Comparison of ENCODE assay signal across 19 cellular contexts in genomic region chr6:168565112-168565511, GRCh38.
DNase-seq lines count a peak whose midpoint lies in the region; ATAC-seq, FAIRE-seq and TF ChIP-seq lines count a peak whose summit lies in the region.
"Had no signal": no experiment of that assay in that cellular context is flagged by ENCODE, and none has a peak within 500 bp of the region (broad histone marks: within the 10 kb centered on the region; RNA-seq: fewer than 3 reads in every experiment).

No MANE protein-coding gene starts in this region.

- H4K20me1 ChIP-seq in HepG2 (ENCODE audit: insufficient read depth, low read length), result no peaks in the 10 kb centered on the region; the same call in 1 of the 2 replicates
- H4K20me1 ChIP-seq: BLaER1 treated with 17β-estradiol and CSF1 and Interleukin-3, amounts not matched to agents 10 nM and 100 nM had no signal

- TF ChIP-seq CTCF in HepG2 (CRISPR knock-in tag; IDR thresholded peaks at IDR 0.05) (no peak), right lobe of liver (IDR thresholded peaks at IDR 0.05) (no peak)

- H3K36me3 ChIP-seq in HepG2 (replicated peaks in 1 of 2; ENCODE audit: control insufficient read depth in 1 of 2, insufficient read depth in 2 of 2, low read length in 2 of 2) (no peaks in the 10 kb centered on the region), right lobe of liver (no peaks in the 10 kb centered on the region)
- H3K36me3 ChIP-seq: BLaER1 treated with 17β-estradiol and CSF1 and Interleukin-3, amounts not matched to agents 10 nM and 100 nM had no signal

- H3K27ac ChIP-seq in HepG2 (ENCODE audit: extremely low read length, insufficient read depth, low read length), result no peak overlapping the region
- no peak overlapping the region for H3K27ac ChIP-seq in right lobe of liver
- H3K27ac ChIP-seq: 22Rv1; A549; BLaER1 treated with 17β-estradiol and CSF1 and Interleukin-3, amounts not matched to agents 10 nM and 100 nM; C4-2B had no signal

- intact Hi-C loops in HepG2 (cut with micrococcal nuclease; ENCODE audit: unreplicated experiment) (no loop called here), right lobe of liver (cut with DNase I) (no loop called here)

- no peak overlapping the region for H3K9ac ChIP-seq in HepG2 (ENCODE audit: insufficient read depth, low read depth, low read length)
- H3K9ac ChIP-seq: BLaER1 treated with 17β-estradiol and CSF1 and Interleukin-3, amounts not matched to agents 10 nM and 100 nM had no signal

- WGBS in HepG2 (ENCODE audit: low lambda C conversion rate), result 2% methylated on average over 4 of the region's 4 CpGs
- WGBS in right lobe of liver (ENCODE audit: insufficient coverage, low coverage, low lambda C conversion rate, missing lambda C conversion rate), result 73% methylated on average over 4 of the region's 4 CpGs

- no peak for ATAC-seq in HepG2
- ATAC-seq in right lobe of liver, result no peak
- no peak for ATAC-seq in GM18520 (IDR thresholded peaks at IDR 0.05; ENCODE audit: unreplicated experiment)
- ATAC-seq: A549; CD8-positive, alpha-beta T cell had no signal

- TF ChIP-seq RAD21 in HepG2 (CRISPR knock-in tag; IDR thresholded peaks at IDR 0.05), result no peak

- POLR2A ChIA-PET in HepG2 (lab: Yijun Ruan, JAX), result no interaction called here

- H3K4me3 ChIP-seq in HepG2 (replicated peaks in 1 of 3; ENCODE audit: insufficient read depth in 1 of 3, low read depth in 2 of 3, low read length in 3 of 3) (no peak overlapping the region), right lobe of liver (no peak overlapping the region)
- H3K4me3 ChIP-seq: A549; BLaER1 treated with 17β-estradiol and CSF1 and Interleukin-3, amounts not matched to agents 10 nM and 100 nM had no signal

- H2AFZ ChIP-seq in HepG2 (ENCODE audit: low read length), result no peak overlapping the region

- no peaks in the 10 kb centered on the region for H3K4me1 ChIP-seq in HepG2 (ENCODE audit: insufficient read depth, low read length)
- no peaks in the 10 kb centered on the region for H3K4me1 ChIP-seq in right lobe of liver
- H3K4me1 ChIP-seq: A549; BLaER1 treated with 17β-estradiol and CSF1 and Interleukin-3, amounts not matched to agents 10 nM and 100 nM had no signal

- TF ChIP-seq EP300 in HepG2 (IDR thresholded peaks at IDR 0.05; ENCODE audit: low read depth in 2 of 2, low read length in 2 of 2), result no peak
- TF ChIP-seq EP300 in HepG2 (CRISPR knock-in tag; IDR thresholded peaks at IDR 0.05; ENCODE audit: borderline replicate concordance), result no peak

- no peak for FAIRE-seq in HepG2 (lab: Jason Lieb, UNC)
- no peak for FAIRE-seq in urothelium cell line (lab: Jason Lieb, UNC)
- FAIRE-seq: A549, D721Med, G401.6, GM12891 had no signal

- in situ Hi-C loops in HepG2 (cut with HindIII; ENCODE audit: extremely low pct_ligation_motif_present, low pct_unique_long_range_greater_than_20kb), result no loop called here

- no TSS peak for BruUV-seq in HepG2 (replicated peaks; lab: Mats Ljungman, UMichigan)

- DNase-seq in HepG2 (ENCODE audit: low spot score) (no peak), right lobe of liver (no peak), islet precursor cell (peak; percentile 32), urothelium cell line (ENCODE audit: low spot score) (no peak)
- DNase-seq: AML-193; Caco-2; Calu3; CD4-positive, alpha-beta T cell; CD8-positive, alpha-beta T cell; DMS79 treated with DMSO at 0.1 percent for 48 hours; GF-D8 had no signal

- H3K79me2 ChIP-seq in HepG2 (ENCODE audit: insufficient read depth, low read length), result no peaks in the 10 kb centered on the region

- H3K4me2 ChIP-seq in HepG2 (ENCODE audit: low read depth, low read length), result no peak overlapping the region
- H3K4me2 ChIP-seq: A549; BLaER1 treated with 17β-estradiol and CSF1 and Interleukin-3, amounts not matched to agents 10 nM and 100 nM had no signal

- H3K9me3 ChIP-seq in HepG2 (ENCODE audit: low read length) (no peaks in the 10 kb centered on the region), right lobe of liver (no peaks in the 10 kb centered on the region)
- H3K9me3 ChIP-seq: A549; BLaER1 treated with 17β-estradiol and CSF1 and Interleukin-3, amounts not matched to agents 10 nM and 100 nM; Caco-2 had no signal

- TF ChIP-seq POLR2A in HepG2 (IDR thresholded peaks at IDR 0.05; ENCODE audit: insufficient read depth in 1 of 2, low read depth in 2 of 2, low read length in 2 of 2) (no peak), right lobe of liver (IDR thresholded peaks at IDR 0.05) (no peak)

- CTCF ChIA-PET in HepG2 (lab: Yijun Ruan, JAX; ENCODE audit: low intra/inter-chr PET ratio, low total read pairs), result no interaction called here

- H3K27me3 ChIP-seq in HepG2 (ENCODE audit: control insufficient read depth in 1 of 2, insufficient read depth in 2 of 2, low read length in 2 of 2) (peaks cover 5 to 56% of the 10 kb centered on the region in 2 experiments; a peak in 3 of 5 replicates), right lobe of liver (no peaks in the 10 kb centered on the region)
- H3K27me3 ChIP-seq: BLaER1 treated with 17β-estradiol and CSF1 and Interleukin-3, amounts not matched to agents 10 nM and 100 nM had no signal

TF ChIP-seq in HepG2, 621 proteins besides CTCF, POLR2A, EP300 and RAD21:
- TF ChIP-seq ZNF12 (CRISPR knock-in tag; IDR thresholded peaks at IDR 0.05) (peak; percentile 37; the same call in 1 of the 2 replicates), RBAK (CRISPR knock-in tag; IDR thresholded peaks at IDR 0.05) (0 out of 2 replicates have a peak, but pooled peaks have one; percentile 53), ZNF101 (CRISPR knock-in tag; IDR thresholded peaks at IDR 0.05; ENCODE audit: borderline replicate concordance, low read depth) (no peak), ATF7 (IDR thresholded peaks at IDR 0.05) (peak; percentile 61), ATF7 (CRISPR knock-in tag; IDR thresholded peaks at IDR 0.05) (no peak), NCOA1 (CRISPR knock-in tag; IDR thresholded peaks at IDR 0.05) (no peak), ZBTB1 (CRISPR knock-in tag; IDR thresholded peaks at IDR 0.05; ENCODE audit: borderline replicate concordance) (no peak), SNAPC5 (CRISPR knock-in tag; IDR thresholded peaks at IDR 0.05; ENCODE audit: borderline replicate concordance) (no peak)
- TF ChIP-seq, protein P1, sequence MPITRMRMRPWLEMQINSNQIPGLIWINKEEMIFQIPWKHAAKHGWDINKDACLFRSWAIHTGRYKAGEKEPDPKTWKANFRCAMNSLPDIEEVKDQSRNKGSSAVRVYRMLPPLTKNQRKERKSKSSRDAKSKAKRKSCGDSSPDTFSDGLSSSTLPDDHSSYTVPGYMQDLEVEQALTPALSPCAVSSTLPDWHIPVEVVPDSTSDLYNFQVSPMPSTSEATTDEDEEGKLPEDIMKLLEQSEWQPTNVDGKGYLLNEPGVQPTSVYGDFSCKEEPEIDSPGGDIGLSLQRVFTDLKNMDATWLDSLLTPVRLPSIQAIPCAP (CRISPR knock-in tag; IDR thresholded peaks at IDR 0.05; ENCODE audit: low read depth), result no peak
